ENCODE assay signal across 17 cellular contexts in genomic region chr2:197234792-197235191, GRCh38.
DNase-seq lines count a peak whose midpoint lies in the region; ATAC-seq and TF ChIP-seq lines count a peak whose summit lies in the region.
"Had no signal": no experiment of that assay in that cellular context is flagged by ENCODE, and none has a peak within 500 bp of the region (broad histone marks: within the 10 kb centered on the region; RNA-seq: fewer than 3 reads in every experiment).

No MANE protein-coding gene starts in this region.

- no peaks in the 10 kb centered on the region for H3K79me2 ChIP-seq in GM23338 (replicated peaks; ENCODE audit: insufficient read depth)

- whole genome bisulfite sequencing in psoas muscle, 3 donors, result 64 to 97% (median 96%) methylated on average over 2 of the region's 2 CpGs
- 43 to 64% methylated on average over 1 to 2 of the region's 2 CpGs for WGBS in endodermal cell (ENCODE audit: insufficient coverage in 1 of 2, insufficient read length in 1 of 2), 2 experiments

- H3K9me3 Mint-ChIP-seq in activated CD4-positive, alpha-beta T cell treated with anti-CD3 and anti-CD28 coated beads for 36 hours (ENCODE audit: low read depth), result no peaks in the 10 kb centered on the region
- H3K9me3 Mint-ChIP-seq in GM23338, result no peaks in the 10 kb centered on the region
- H3K9me3 Mint-ChIP-seq in activated naive CD8-positive, alpha-beta T cell treated with anti-CD3 and anti-CD28 coated beads for 36 hours, result peaks cover 2% of the 10 kb centered on the region
- no peaks in the 10 kb centered on the region for H3K9me3 Mint-ChIP-seq in natural killer cell treated with Interleukin-12 subunit alpha and Interleukin-12 subunit beta and Interleukin-15 and Interleukin-18, amount 100 ng/mL, for 72 hours
- H3K9me3 Mint-ChIP-seq in endodermal cell, result no peaks in the 10 kb centered on the region

- H3K36me3 ChIP-seq in GM23338 (ENCODE audit: insufficient read depth) (no peaks in the 10 kb centered on the region), psoas muscle (ENCODE audit: insufficient read depth in 1 of 2, low read depth in 1 of 2) (no peaks in the 10 kb centered on the region), endodermal cell (ENCODE audit: control insufficient read depth, insufficient read depth, low read length) (no peaks in the 10 kb centered on the region)
- H3K36me3 ChIP-seq: heart left ventricle had no signal

- CTCF ChIA-PET in activated CD4-positive, alpha-beta T cell treated with anti-CD3 and anti-CD28 coated beads for 36 hours (lab: Charles Lee), result interaction anchor here (0.6 to 1.4 kb wide), 5 partner anchors 10 to 120 kb away, joined by 3 to 5 read pairs (median 3); no protein-coding TSS in a partner anchor

- no peaks in the 10 kb centered on the region for H3K9me2 ChIP-seq in GM23338 (ENCODE audit: insufficient read depth)

- H3K4me1 ChIP-seq in GM23338 (ENCODE audit: insufficient read depth) (no peaks in the 10 kb centered on the region), psoas muscle (no peaks in the 10 kb centered on the region), endodermal cell (ENCODE audit: control insufficient read depth, insufficient read depth, low read length) (peaks cover 3% of the 10 kb centered on the region)

- no peaks in the 10 kb centered on the region for H3F3A ChIP-seq in GM23338 (replicated peaks; ENCODE audit: low read depth)

- TF ChIP-seq CTCF in GM23338 (conservative IDR thresholded peaks at IDR 0.05; ENCODE audit: low read depth in 2 of 2), result no peak
- no peak for TF ChIP-seq CTCF in psoas muscle (IDR thresholded peaks at IDR 0.05)
- TF ChIP-seq CTCF in endodermal cell (conservative IDR thresholded peaks at IDR 0.05), result no peak

- intact Hi-C loops in activated CD4-positive, alpha-beta T cell treated with anti-CD3 and anti-CD28 coated beads for 36 hours (cut with DNase I, micrococcal nuclease), result no loop called here
- intact Hi-C loops in psoas muscle (cut with DNase I), result no loop called here

- no peak for ATAC-seq in activated CD4-positive, alpha-beta T cell treated with anti-CD3 and anti-CD28 coated beads for 36 hours
- ATAC-seq in GM23338 (peak; percentile 90), psoas muscle (no peak), HG03025 (IDR thresholded peaks at IDR 0.05; ENCODE audit: low FRiP score, unreplicated experiment) (no peak)
- ATAC-seq in natural killer cell treated with Interleukin-12 subunit alpha and Interleukin-12 subunit beta and Interleukin-15 and Interleukin-18, amount 100 ng/mL, for 72 hours, result no peak
- ATAC-seq: heart left ventricle, left ventricle myocardium superior, SK-N-SH treated with all-trans-retinoic acid at 6 μM for 48 hours had no signal

- H3K27me3 ChIP-seq in GM23338 (ENCODE audit: insufficient read depth) (no peaks in the 10 kb centered on the region), psoas muscle (ENCODE audit: insufficient read depth in 3 of 3, low read length in 2 of 3) (no peaks in the 10 kb centered on the region), endodermal cell (ENCODE audit: control insufficient read depth, insufficient read depth, low read length, poor library complexity, severe bottlenecking) (no peaks in the 10 kb centered on the region)
- H3K27me3 ChIP-seq: heart left ventricle had no signal

- no peak overlapping the region for H3K4me2 ChIP-seq in GM23338

- H3K4me3 Mint-ChIP-seq in activated CD4-positive, alpha-beta T cell treated with anti-CD3 and anti-CD28 coated beads for 36 hours, result no peak overlapping the region
- H3K4me3 Mint-ChIP-seq in GM23338, result no peak overlapping the region
- no peak overlapping the region for H3K4me3 Mint-ChIP-seq in activated naive CD8-positive, alpha-beta T cell treated with anti-CD3 and anti-CD28 coated beads for 36 hours
- H3K4me3 Mint-ChIP-seq in natural killer cell treated with Interleukin-12 subunit alpha and Interleukin-12 subunit beta and Interleukin-15 and Interleukin-18, amount 100 ng/mL, for 72 hours, result no peak overlapping the region
- H3K4me3 Mint-ChIP-seq in endodermal cell, result no peak overlapping the region

- peak overlapping the region; percentile 82 for H3K27ac Mint-ChIP-seq in activated CD4-positive, alpha-beta T cell treated with anti-CD3 and anti-CD28 coated beads for 36 hours
- H3K27ac Mint-ChIP-seq in GM23338 (no peak overlapping the region), endodermal cell (no peak overlapping the region)
- H3K27ac Mint-ChIP-seq in activated naive CD8-positive, alpha-beta T cell treated with anti-CD3 and anti-CD28 coated beads for 36 hours, result peak overlapping the region; percentile 87
- peak overlapping the region; percentile 92 for H3K27ac Mint-ChIP-seq in natural killer cell treated with Interleukin-12 subunit alpha and Interleukin-12 subunit beta and Interleukin-15 and Interleukin-18, amount 100 ng/mL, for 72 hours

- H3K9me3 ChIP-seq in psoas muscle (no peaks in the 10 kb centered on the region), endodermal cell (ENCODE audit: control insufficient read depth, low read length) (no peaks in the 10 kb centered on the region)
- H3K9me3 ChIP-seq: heart left ventricle had no signal

- H4K20me1 ChIP-seq in GM23338 (replicated peaks; ENCODE audit: insufficient read depth), result no peaks in the 10 kb centered on the region

- H3K9ac ChIP-seq in endodermal cell (ENCODE audit: extremely low read depth, low read length, poor library complexity, severe bottlenecking), result no peak overlapping the region

- H2AFZ ChIP-seq in GM23338, result peak overlapping the region; percentile 38; the same call in 1 of the 2 replicates

- H3K27ac ChIP-seq in GM23338 (ENCODE audit: low read depth) (no peak overlapping the region), psoas muscle (no peak overlapping the region), endodermal cell (ENCODE audit: low read depth, low read length) (no peak overlapping the region)
- H3K27ac ChIP-seq: RWPE1 had no signal

- H3K36me3 Mint-ChIP-seq in activated CD4-positive, alpha-beta T cell treated with anti-CD3 and anti-CD28 coated beads for 36 hours (ENCODE audit: low read depth), result peaks cover 21% of the 10 kb centered on the region
- H3K36me3 Mint-ChIP-seq in GM23338 (ENCODE audit: low read depth) (no peaks in the 10 kb centered on the region), endodermal cell (ENCODE audit: low read depth) (no peaks in the 10 kb centered on the region)
- H3K36me3 Mint-ChIP-seq in activated naive CD8-positive, alpha-beta T cell treated with anti-CD3 and anti-CD28 coated beads for 36 hours, result peaks cover 42% of the 10 kb centered on the region
- H3K36me3 Mint-ChIP-seq in natural killer cell treated with Interleukin-12 subunit alpha and Interleukin-12 subunit beta and Interleukin-15 and Interleukin-18, amount 100 ng/mL, for 72 hours, result peaks cover 5% of the 10 kb centered on the region

- H3K27me3 Mint-ChIP-seq in activated CD4-positive, alpha-beta T cell treated with anti-CD3 and anti-CD28 coated beads for 36 hours, result no peaks in the 10 kb centered on the region
- peaks cover 3% of the 10 kb centered on the region for H3K27me3 Mint-ChIP-seq in GM23338 (ENCODE audit: insufficient read depth, low read depth, poor library complexity)
- no peaks in the 10 kb centered on the region for H3K27me3 Mint-ChIP-seq in activated naive CD8-positive, alpha-beta T cell treated with anti-CD3 and anti-CD28 coated beads for 36 hours
- H3K27me3 Mint-ChIP-seq in natural killer cell treated with Interleukin-12 subunit alpha and Interleukin-12 subunit beta and Interleukin-15 and Interleukin-18, amount 100 ng/mL, for 72 hours, result no peaks in the 10 kb centered on the region
- no peaks in the 10 kb centered on the region for H3K27me3 Mint-ChIP-seq in endodermal cell (ENCODE audit: insufficient read depth)

- H3K4me3 ChIP-seq in GM23338, result no peak overlapping the region
- H3K4me3 ChIP-seq in psoas muscle, result no peak overlapping the region
- H3K4me3 ChIP-seq in endodermal cell (ENCODE audit: low read length), result no peak overlapping the region
- H3K4me3 ChIP-seq: heart left ventricle had no signal

- H3K4me1 Mint-ChIP-seq in activated CD4-positive, alpha-beta T cell treated with anti-CD3 and anti-CD28 coated beads for 36 hours, result peaks cover 96% of the 10 kb centered on the region
- H3K4me1 Mint-ChIP-seq in GM23338 (peaks cover 6% of the 10 kb centered on the region; the same call in 1 of the 3 replicates), endodermal cell (peaks cover 7% of the 10 kb centered on the region)
- H3K4me1 Mint-ChIP-seq in activated naive CD8-positive, alpha-beta T cell treated with anti-CD3 and anti-CD28 coated beads for 36 hours, result peaks cover 85% of the 10 kb centered on the region
- peaks cover 82 to 88% of the 10 kb centered on the region in 2 donors for H3K4me1 Mint-ChIP-seq in natural killer cell treated with Interleukin-12 subunit alpha and Interleukin-12 subunit beta and Interleukin-15 and Interleukin-18, amount 100 ng/mL, for 72 hours (ENCODE audit: low read depth in 2 of 2)

- DNase-seq in activated CD4-positive, alpha-beta T cell treated with anti-CD3 and anti-CD28 coated beads for 36 hours, result no peak
- DNase-seq in activated CD4-positive, alpha-beta T cell treated with anti-CD3 and anti-CD28 coated beads, Interleukin-2, amount 50 U/mL, for 1 hour, result no peak
- DNase-seq in GM23338 (ENCODE audit: low spot score) (peak; percentile 11), psoas muscle (no peak), endodermal cell (no peak)
- DNase-seq in activated naive CD8-positive, alpha-beta T cell treated with anti-CD3 and anti-CD28 coated beads for 36 hours, result no peak
- DNase-seq in natural killer cell treated with Interleukin-12 subunit alpha and Interleukin-12 subunit beta and Interleukin-15 and Interleukin-18, amount 100 ng/mL, for 72 hours (ENCODE audit: low spot score), result no peak
- DNase-seq: cortex of kidney, EL, heart left ventricle, left ventricle myocardium superior, NCI-H1417, NCI-H524, occipital lobe had no signal

- POLR2A ChIA-PET in activated CD4-positive, alpha-beta T cell treated with anti-CD3 and anti-CD28 coated beads for 36 hours (lab: Charles Lee), result no interaction called here

TF ChIP-seq in GM23338, 12 proteins besides CTCF, POLR2A, EP300 and RAD21:
- TF ChIP-seq EZH2phosphoT487 (IDR thresholded peaks at IDR 0.05; ENCODE audit: unreplicated experiment) (no peak), CREB1 (CRISPR knock-in tag; IDR thresholded peaks at IDR 0.05; ENCODE audit: low read depth) (no peak), STAT1 (IDR thresholded peaks at IDR 0.05; ENCODE audit: unreplicated experiment) (no peak), JUNB (IDR thresholded peaks at IDR 0.05; ENCODE audit: unreplicated experiment) (no peak), ZNF331 (CRISPR knock-in tag; IDR thresholded peaks at IDR 0.05; ENCODE audit: low read depth) (no peak), POLR2AphosphoS5 (IDR thresholded peaks at IDR 0.05; ENCODE audit: low read depth) (no peak)

Comparison
In these comparisons a context has a peak if more than half of its experiments do, and no peak if none do; other contexts are left out.
1. H3K27ac Mint-ChIP-seq: peak in activated CD4-positive, alpha-beta T cell treated with anti-CD3 and anti-CD28 coated beads for 36 hours (single experiment), activated naive CD8-positive, alpha-beta T cell treated with anti-CD3 and anti-CD28 coated beads for 36 hours (single experiment) and natural killer cell treated with Interleukin-12 subunit alpha and Interleukin-12 subunit beta and Interleukin-15 and Interleukin-18, amount 100 ng/mL, for 72 hours (2 of 2); none in GM23338 (single experiment) and endodermal cell (single experiment).